1 cellular context compared by ENCODE assay signal in the genomic region with DNA sequence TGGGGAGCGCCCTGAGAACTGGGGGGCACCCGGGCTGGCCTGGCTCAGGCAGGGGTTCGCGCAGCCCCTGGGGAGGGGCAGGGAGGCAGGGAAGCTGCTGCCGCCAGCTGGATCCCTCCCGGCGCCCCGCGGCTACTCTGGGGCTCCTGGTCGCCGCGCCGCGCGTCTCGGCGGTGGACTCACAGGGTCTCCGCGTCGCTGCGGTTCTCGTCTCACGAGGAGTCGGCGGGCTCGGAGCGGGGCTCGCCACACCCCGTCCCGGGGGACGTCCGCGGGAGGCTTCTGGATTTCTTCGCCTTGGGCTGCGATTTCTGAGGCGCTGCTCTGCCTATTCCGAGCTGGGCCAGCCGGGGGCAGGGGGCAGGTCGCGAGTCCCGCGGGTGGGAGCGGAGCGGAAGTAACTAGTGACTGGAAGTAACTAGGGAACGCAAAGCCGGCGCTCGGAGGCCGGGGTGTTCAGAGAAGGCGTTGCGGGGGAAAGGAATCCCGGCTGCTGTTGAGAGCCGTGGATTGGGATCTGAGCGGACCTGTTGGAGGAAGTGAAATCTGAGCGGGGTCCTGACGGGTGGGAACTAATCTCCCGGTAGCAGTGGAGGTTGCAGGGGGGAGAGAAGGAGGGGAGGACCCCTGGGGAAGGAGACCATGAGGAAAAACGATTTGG.
TF ChIP-seq lines count a peak whose summit lies in the region.

No MANE protein-coding gene starts in this region.

TF ChIP-seq in HepG2, 621 proteins besides CTCF, POLR2A, EP300 and RAD21 (continued from another document and continues in another):
- TF ChIP-seq, protein P1, sequence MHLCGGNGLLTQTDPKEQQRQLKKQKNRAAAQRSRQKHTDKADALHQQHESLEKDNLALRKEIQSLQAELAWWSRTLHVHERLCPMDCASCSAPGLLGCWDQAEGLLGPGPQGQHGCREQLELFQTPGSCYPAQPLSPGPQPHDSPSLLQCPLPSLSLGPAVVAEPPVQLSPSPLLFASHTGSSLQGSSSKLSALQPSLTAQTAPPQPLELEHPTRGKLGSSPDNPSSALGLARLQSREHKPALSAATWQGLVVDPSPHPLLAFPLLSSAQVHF (CRISPR knock-in tag; IDR thresholded peaks at IDR 0.05) = no peak
- no peak for TF ChIP-seq ZNF616 (CRISPR knock-in tag; IDR thresholded peaks at IDR 0.05; ENCODE audit: low read depth)
- no peak for TF ChIP-seq KLF11 (CRISPR knock-in tag; IDR thresholded peaks at IDR 0.05)
- TF ChIP-seq GATAD1 (CRISPR knock-in tag; IDR thresholded peaks at IDR 0.05) = peak; percentile 78
- TF ChIP-seq, protein P2, sequence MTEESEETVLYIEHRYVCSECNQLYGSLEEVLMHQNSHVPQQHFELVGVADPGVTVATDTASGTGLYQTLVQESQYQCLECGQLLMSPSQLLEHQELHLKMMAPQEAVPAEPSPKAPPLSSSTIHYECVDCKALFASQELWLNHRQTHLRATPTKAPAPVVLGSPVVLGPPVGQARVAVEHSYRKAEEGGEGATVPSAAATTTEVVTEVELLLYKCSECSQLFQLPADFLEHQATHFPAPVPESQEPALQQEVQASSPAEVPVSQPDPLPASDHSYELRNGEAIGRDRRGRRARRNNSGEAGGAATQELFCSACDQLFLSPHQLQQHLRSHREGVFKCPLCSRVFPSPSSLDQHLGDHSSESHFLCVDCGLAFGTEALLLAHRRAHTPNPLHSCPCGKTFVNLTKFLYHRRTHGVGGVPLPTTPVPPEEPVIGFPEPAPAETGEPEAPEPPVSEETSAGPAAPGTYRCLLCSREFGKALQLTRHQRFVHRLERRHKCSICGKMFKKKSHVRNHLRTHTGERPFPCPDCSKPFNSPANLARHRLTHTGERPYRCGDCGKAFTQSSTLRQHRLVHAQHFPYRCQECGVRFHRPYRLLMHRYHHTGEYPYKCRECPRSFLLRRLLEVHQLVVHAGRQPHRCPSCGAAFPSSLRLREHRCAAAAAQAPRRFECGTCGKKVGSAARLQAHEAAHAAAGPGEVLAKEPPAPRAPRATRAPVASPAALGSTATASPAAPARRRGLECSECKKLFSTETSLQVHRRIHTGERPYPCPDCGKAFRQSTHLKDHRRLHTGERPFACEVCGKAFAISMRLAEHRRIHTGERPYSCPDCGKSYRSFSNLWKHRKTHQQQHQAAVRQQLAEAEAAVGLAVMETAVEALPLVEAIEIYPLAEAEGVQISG (CRISPR knock-in tag; IDR thresholded peaks at IDR 0.05) = peak; percentile 41; the same call in 1 of the 2 replicates
- no peak; the same call in 1 of the 2 replicates for TF ChIP-seq ZNF256 (CRISPR knock-in tag; conservative IDR thresholded peaks at IDR 0.05)
- no peak for TF ChIP-seq ADNP (CRISPR knock-in tag; IDR thresholded peaks at IDR 0.05)
- no peak for TF ChIP-seq ZFYVE20 (CRISPR knock-in tag; IDR thresholded peaks at IDR 0.05; ENCODE audit: borderline replicate concordance, low read depth)
- no peak for TF ChIP-seq ATAD3A (CRISPR knock-in tag; IDR thresholded peaks at IDR 0.05)
- TF ChIP-seq PHF8 (CRISPR knock-in tag; IDR thresholded peaks at IDR 0.05) = peak; percentile 52
- TF ChIP-seq CBX1 (IDR thresholded peaks at IDR 0.05; ENCODE audit: low read depth) = no peak
- no peak for TF ChIP-seq HNF4A (CRISPR knock-in tag; IDR thresholded peaks at IDR 0.05)
- no peak for TF ChIP-seq ZNF33B (CRISPR knock-in tag; IDR thresholded peaks at IDR 0.05)
- no peak for TF ChIP-seq FOXA3 (CRISPR knock-in tag; IDR thresholded peaks at IDR 0.05)
- TF ChIP-seq ZFP41 (CRISPR knock-in tag; IDR thresholded peaks at IDR 0.05; ENCODE audit: borderline replicate concordance) = no peak
- TF ChIP-seq ZMAT3 (CRISPR knock-in tag; conservative IDR thresholded peaks at IDR 0.05) = 0 out of 2 replicates have a peak, but pooled peaks have one; percentile 46
- no peak for TF ChIP-seq THAP8 (CRISPR knock-in tag; IDR thresholded peaks at IDR 0.05; ENCODE audit: borderline replicate concordance)
- TF ChIP-seq RARG (CRISPR knock-in tag; IDR thresholded peaks at IDR 0.05; ENCODE audit: low read depth) = no peak
- TF ChIP-seq NFAT5 (CRISPR knock-in tag; IDR thresholded peaks at IDR 0.05) = no peak
- peak; percentile 69; the same call in 1 of the 2 replicates for TF ChIP-seq SRY (CRISPR knock-in tag; IDR thresholded peaks at IDR 0.05)
- no peak for TF ChIP-seq SOX13 (IDR thresholded peaks at IDR 0.05)
- TF ChIP-seq SOX13 (CRISPR knock-in tag; conservative IDR thresholded peaks at IDR 0.05 in 1 of 2, IDR thresholded peaks at IDR 0.05 in 1 of 2) = no peak
- TF ChIP-seq MTA3 (CRISPR knock-in tag; IDR thresholded peaks at IDR 0.05) = no peak
- TF ChIP-seq ZNF687 (CRISPR knock-in tag; IDR thresholded peaks at IDR 0.05) = peak; percentile 65
- peak; percentile 25; the same call in 1 of the 2 replicates for TF ChIP-seq SIX1 (CRISPR knock-in tag; IDR thresholded peaks at IDR 0.05; ENCODE audit: borderline replicate concordance)
- TF ChIP-seq SIN3B (IDR thresholded peaks at IDR 0.05; ENCODE audit: low read length) = 0 out of 2 replicates have a peak, but pooled peaks have one; percentile 29
- TF ChIP-seq FOXO1 (CRISPR knock-in tag; IDR thresholded peaks at IDR 0.05) = no peak
- TF ChIP-seq ZNF10 (CRISPR knock-in tag; IDR thresholded peaks at IDR 0.05; ENCODE audit: borderline replicate concordance, low read depth) = no peak
- no peak; the same call in 1 of the 2 replicates for TF ChIP-seq ZNF709 (CRISPR knock-in tag; IDR thresholded peaks at IDR 0.05)
- TF ChIP-seq KAT8 (CRISPR knock-in tag; IDR thresholded peaks at IDR 0.05) = peak; percentile 9; the same call in 1 of the 2 replicates
- no peak for TF ChIP-seq CHD4 (IDR thresholded peaks at IDR 0.05; ENCODE audit: borderline replicate concordance, low read length)
- no peak for TF ChIP-seq ZNF317 (CRISPR knock-in tag; IDR thresholded peaks at IDR 0.05)
- TF ChIP-seq CAMTA2 (CRISPR knock-in tag; IDR thresholded peaks at IDR 0.05; ENCODE audit: borderline replicate concordance) = no peak
- no peak for TF ChIP-seq ZFAT (CRISPR knock-in tag; conservative IDR thresholded peaks at IDR 0.05)
- TF ChIP-seq, protein P3, sequence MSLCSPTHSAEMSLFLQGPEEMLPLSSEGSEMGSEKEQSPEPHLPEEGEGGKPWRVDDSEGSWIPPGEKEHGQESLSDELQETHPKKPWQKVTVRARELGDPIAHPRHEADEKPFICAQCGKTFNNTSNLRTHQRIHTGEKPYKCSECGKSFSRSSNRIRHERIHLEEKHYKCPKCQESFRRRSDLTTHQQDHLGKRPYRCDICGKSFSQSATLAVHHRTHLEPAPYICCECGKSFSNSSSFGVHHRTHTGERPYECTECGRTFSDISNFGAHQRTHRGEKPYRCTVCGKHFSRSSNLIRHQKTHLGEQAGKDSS (CRISPR knock-in tag; IDR thresholded peaks at IDR 0.05; ENCODE audit: borderline replicate concordance, low read depth) = peak; percentile 15; the same call in 1 of the 2 replicates
- TF ChIP-seq ZNF563 (CRISPR knock-in tag; IDR thresholded peaks at IDR 0.05) = peak; percentile 26; the same call in 1 of the 2 replicates
- TF ChIP-seq NFE2L1 (CRISPR knock-in tag; IDR thresholded peaks at IDR 0.05; ENCODE audit: borderline replicate concordance) = no peak
- no peak for TF ChIP-seq ATRX (CRISPR knock-in tag; IDR thresholded peaks at IDR 0.05; ENCODE audit: borderline replicate concordance)
- TF ChIP-seq GABPA (IDR thresholded peaks at IDR 0.05; ENCODE audit: low read depth, low read length) = peak; percentile 58
- peak; percentile 82 for TF ChIP-seq GABPA (CRISPR knock-in tag; IDR thresholded peaks at IDR 0.05; ENCODE audit: low read depth)
- no peak for TF ChIP-seq LCORL (IDR thresholded peaks at IDR 0.05)
- TF ChIP-seq LCORL (CRISPR knock-in tag; IDR thresholded peaks at IDR 0.05) = 0 out of 2 replicates have a peak, but pooled peaks have one; percentile 5
- TF ChIP-seq, protein P4, sequence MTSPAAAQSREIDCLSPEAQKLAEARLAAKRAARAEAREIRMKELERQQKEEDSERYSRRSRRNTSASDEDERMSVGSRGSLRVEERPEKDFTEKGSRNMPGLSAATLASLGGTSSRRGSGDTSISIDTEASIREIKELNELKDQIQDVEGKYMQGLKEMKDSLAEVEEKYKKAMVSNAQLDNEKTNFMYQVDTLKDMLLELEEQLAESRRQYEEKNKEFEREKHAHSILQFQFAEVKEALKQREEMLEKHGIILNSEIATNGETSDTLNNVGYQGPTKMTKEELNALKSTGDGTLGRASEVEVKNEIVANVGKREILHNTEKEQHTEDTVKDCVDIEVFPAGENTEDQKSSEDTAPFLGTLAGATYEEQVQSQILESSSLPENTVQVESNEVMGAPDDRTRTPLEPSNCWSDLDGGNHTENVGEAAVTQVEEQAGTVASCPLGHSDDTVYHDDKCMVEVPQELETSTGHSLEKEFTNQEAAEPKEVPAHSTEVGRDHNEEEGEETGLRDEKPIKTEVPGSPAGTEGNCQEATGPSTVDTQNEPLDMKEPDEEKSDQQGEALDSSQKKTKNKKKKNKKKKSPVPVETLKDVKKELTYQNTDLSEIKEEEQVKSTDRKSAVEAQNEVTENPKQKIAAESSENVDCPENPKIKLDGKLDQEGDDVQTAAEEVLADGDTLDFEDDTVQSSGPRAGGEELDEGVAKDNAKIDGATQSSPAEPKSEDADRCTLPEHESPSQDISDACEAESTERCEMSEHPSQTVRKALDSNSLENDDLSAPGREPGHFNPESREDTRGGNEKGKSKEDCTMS (CRISPR knock-in tag; conservative IDR thresholded peaks at IDR 0.05) = no peak
- TF ChIP-seq MATR3 (CRISPR knock-in tag; IDR thresholded peaks at IDR 0.05) = no peak
- TF ChIP-seq MEF2D (CRISPR knock-in tag; IDR thresholded peaks at IDR 0.05) = no peak
